ENCODE assay signal across 1 cellular context in genomic region chr6:110960014-110960390, GRCh38.
TF ChIP-seq lines count a peak whose summit lies in the region.

No MANE protein-coding gene starts in this region.

TF ChIP-seq in A549, 52 proteins besides CTCF, POLR2A, EP300 and RAD21 (continued from another document):
- TF ChIP-seq HMGXB4 (CRISPR knock-in tag; IDR thresholded peaks at IDR 0.05; ENCODE audit: borderline replicate concordance) (no peak), SMC3 (IDR thresholded peaks at IDR 0.05) (no peak), KDM1A (IDR thresholded peaks at IDR 0.05; ENCODE audit: low read depth) (no peak)
